In the genomic region with DNA sequence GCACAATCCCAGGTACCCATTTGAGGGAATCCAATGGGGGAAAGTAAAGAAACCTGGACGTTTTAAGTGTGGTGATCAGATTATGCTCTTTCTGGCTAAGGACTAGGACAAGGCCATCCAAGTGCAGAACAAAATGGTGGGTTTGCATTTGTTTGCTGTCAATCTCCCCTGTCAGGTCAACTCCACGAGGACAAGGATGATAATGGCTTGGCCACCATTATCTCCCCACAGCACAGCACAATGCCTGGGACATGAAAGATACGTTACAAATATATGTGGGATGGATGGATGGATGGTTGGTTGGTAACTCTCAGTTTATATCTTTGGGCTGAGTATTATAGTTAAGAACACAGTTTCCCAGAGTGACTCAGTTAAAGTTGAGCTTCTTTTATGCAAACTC, we compare ENCODE assay signal across 35 cellular contexts.
"Had no signal": no experiment of that assay in that cellular context is flagged by ENCODE, and none has a peak within 500 bp of the region (broad histone marks: within the 10 kb centered on the region; RNA-seq: fewer than 3 reads in every experiment).

No MANE protein-coding gene starts in this region.

- H3K27me3 ChIP-seq: MG63 had no signal

- H3K36me3 ChIP-seq: MG63 had no signal

- H3K4me2 ChIP-seq: KMS-11 had no signal

- H3K27ac ChIP-seq: KMS-11 had no signal

- H3K4me3 ChIP-seq: MG63 had no signal

- H3K9me3 ChIP-seq: MG63 had no signal

- DNase-seq: Karpas-422, Kasumi-1, KG1, MG63, MM.1S, MV-4-11, NCI-H1048, NCI-H1092, NCI-H1092 treated with DMSO at 0.1 percent for 48 hours, NCI-H1105, NCI-H1105 treated with DMSO at 0.1 percent for 48 hours, NCI-H1417, NCI-H1417 treated with DMSO at 0.1 percent for 48 hours, NCI-H1436, NCI-H1436 treated with DMSO at 0.1 percent for 48 hours, NCI-H146, NCI-H1694, NCI-H1694 treated with DMSO at 0.1 percent for 48 hours, NCI-H187, NCI-H187 treated with DMSO at 0.1 percent for 48 hours, NCI-H1930, NCI-H2029, NCI-H2029 treated with DMSO at 0.1 percent for 48 hours, NCI-H2081, NCI-H2081 treated with DMSO at 0.1 percent for 48 hours, NCI-H2107, NCI-H2171, NCI-H2171 treated with DMSO at 0.1 percent for 48 hours, NCI-H2227 treated with DMSO at 0.1 percent for 48 hours, NCI-H226, NCI-H345, NCI-H446, NCI-H446 treated with DMSO at 0.1 percent for 48 hours, NCI-H510A had no signal

- H3K9ac ChIP-seq: KMS-11 had no signal
